12 cellular contexts compared by ENCODE assay signal in the genomic region with DNA sequence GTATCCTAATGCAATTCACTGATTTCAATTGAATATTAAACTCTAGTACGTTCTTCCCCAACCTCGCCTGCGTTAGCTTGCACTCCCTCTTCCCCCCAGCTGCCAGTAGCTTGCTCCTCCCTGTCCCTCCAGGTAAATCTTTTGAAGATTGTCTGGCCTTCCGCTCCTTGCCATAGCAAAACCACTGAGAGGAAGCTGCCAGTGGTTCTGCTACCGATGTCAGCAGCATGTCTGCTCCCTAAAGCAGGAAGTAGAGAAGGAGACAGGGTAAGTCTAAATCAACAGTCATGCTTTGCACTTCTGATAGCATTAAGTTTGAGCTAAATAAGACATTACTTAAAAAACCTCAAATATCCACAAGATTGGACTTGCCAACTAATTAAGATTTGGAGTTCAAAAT.
DNase-seq lines count a peak whose midpoint lies in the region; ATAC-seq and TF ChIP-seq lines count a peak whose summit lies in the region.
"Had no signal": no experiment of that assay in that cellular context is flagged by ENCODE, and none has a peak within 500 bp of the region (broad histone marks: within the 10 kb centered on the region; RNA-seq: fewer than 3 reads in every experiment).

No MANE protein-coding gene starts in this region.

- DNase-seq in CD4-positive, alpha-beta T cell, result peak in 2 of 10 experiments; percentile 0 to 10
- peak; percentile 9 for DNase-seq in NAMALWA (ENCODE audit: low spot score)
- DNase-seq in central memory CD4-positive, alpha-beta T cell, result peak; percentile 12
- DNase-seq in HCEC 1CT, result no peak
- DNase-seq in omental fat pad (ENCODE audit: low spot score), result no peak
- DNase-seq: NCI-H1436 treated with DMSO at 0.1 percent for 48 hours, NCI-H524, occipital lobe had no signal

- no peaks in the 10 kb centered on the region for H3K27me3 Mint-ChIP-seq in CD4-positive, alpha-beta T cell
- H3K27me3 Mint-ChIP-seq: dendritic cell treated with granulocyte-macrophage colony-stimulating factor and Interleukin-4, amounts not matched to agents 40 ng/mL and 50 ng/mL, for 4 days had no signal

- no peaks in the 10 kb centered on the region for H3K9me3 Mint-ChIP-seq in CD4-positive, alpha-beta T cell
- H3K9me3 Mint-ChIP-seq: dendritic cell treated with granulocyte-macrophage colony-stimulating factor and Interleukin-4, amounts not matched to agents 40 ng/mL and 50 ng/mL, for 4 days had no signal

- no peak overlapping the region for H3K27ac Mint-ChIP-seq in CD4-positive, alpha-beta T cell
- H3K27ac Mint-ChIP-seq: dendritic cell treated with granulocyte-macrophage colony-stimulating factor and Interleukin-4, amounts not matched to agents 40 ng/mL and 50 ng/mL, for 4 days had no signal

- H3K36me3 Mint-ChIP-seq in CD4-positive, alpha-beta T cell (ENCODE audit: low read depth), result no peaks in the 10 kb centered on the region

- ATAC-seq in CD4-positive, alpha-beta T cell (ENCODE audit: poor library complexity), result peak; percentile 81
- peak; percentile 52 for ATAC-seq in GM18498 (IDR thresholded peaks at IDR 0.05; ENCODE audit: unreplicated experiment)
- no peak for ATAC-seq in omental fat pad (ENCODE audit: low FRiP score)
- ATAC-seq in HG03439 (IDR thresholded peaks at IDR 0.05; ENCODE audit: unreplicated experiment), result no peak

- POLR2A ChIA-PET in CD4-positive, alpha-beta T cell (lab: Charles Lee), result no interaction called here

- intact Hi-C loops in CD4-positive, alpha-beta T cell (cut with DNase I, micrococcal nuclease), result no loop called here

- peak overlapping the region; percentile 31 for H3K4me3 Mint-ChIP-seq in CD4-positive, alpha-beta T cell
- H3K4me3 Mint-ChIP-seq: dendritic cell treated with granulocyte-macrophage colony-stimulating factor and Interleukin-4, amounts not matched to agents 40 ng/mL and 50 ng/mL, for 4 days had no signal

- CTCF ChIA-PET in CD4-positive, alpha-beta T cell (lab: Charles Lee), result no interaction called here

- no peaks in the 10 kb centered on the region for H3K9me3 ChIP-seq in CD4-positive, alpha-beta T cell (ENCODE audit: control insufficient read depth, low read length)
- H3K9me3 ChIP-seq: ascending aorta had no signal

- H3K27me3 ChIP-seq in CD4-positive, alpha-beta T cell (ENCODE audit: control insufficient read depth, insufficient read depth, low read length), result no peaks in the 10 kb centered on the region
- H3K27me3 ChIP-seq: ascending aorta had no signal

- no peak overlapping the region for H3K27ac ChIP-seq in CD4-positive, alpha-beta T cell (ENCODE audit: low read depth, low read length)
- H3K27ac ChIP-seq: ascending aorta had no signal

- TF ChIP-seq CTCF in CD4-positive, alpha-beta T cell (IDR thresholded peaks at IDR 0.05), result no peak
- no peak for TF ChIP-seq CTCF in omental fat pad (IDR thresholded peaks at IDR 0.05)

- peaks cover 13% of the 10 kb centered on the region for H3K4me1 Mint-ChIP-seq in CD4-positive, alpha-beta T cell (ENCODE audit: low read depth)

Comparison
In these comparisons a context has a peak if more than half of its experiments do, and no peak if none do; other contexts are left out.
1. ATAC-seq: peak in CD4-positive, alpha-beta T cell (single experiment) and GM18498 (single experiment); none in omental fat pad (single experiment) and HG03439 (single experiment).
2. DNase-seq: peak in NAMALWA (single experiment) and central memory CD4-positive, alpha-beta T cell (single experiment); none in HCEC 1CT (single experiment) and omental fat pad (single experiment).